In the genomic region with DNA sequence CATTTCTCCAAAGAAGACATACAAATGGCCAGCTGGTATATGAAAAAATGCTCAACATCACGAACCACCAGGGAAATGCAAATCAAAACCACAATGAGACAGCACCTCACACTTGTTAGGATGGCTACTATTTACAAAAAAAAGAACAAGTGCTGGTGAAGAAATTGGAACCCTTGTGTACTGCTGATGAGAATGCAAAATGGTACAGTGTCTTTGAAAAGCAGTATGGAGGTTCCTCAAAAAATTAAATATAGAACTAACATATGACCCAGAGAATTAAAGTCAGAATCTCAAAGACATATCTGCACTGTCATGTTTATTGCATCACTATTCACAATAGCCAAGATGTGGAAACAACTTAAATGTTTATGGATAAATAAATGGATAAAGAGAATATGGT, we compare ENCODE assay signal across 1 cellular context.
TF ChIP-seq lines count a peak whose summit lies in the region.

No MANE protein-coding gene starts in this region.

TF ChIP-seq in K562, 482 proteins besides CTCF, POLR2A, EP300 and RAD21 (continued from another document):
- TF ChIP-seq, protein P1, sequence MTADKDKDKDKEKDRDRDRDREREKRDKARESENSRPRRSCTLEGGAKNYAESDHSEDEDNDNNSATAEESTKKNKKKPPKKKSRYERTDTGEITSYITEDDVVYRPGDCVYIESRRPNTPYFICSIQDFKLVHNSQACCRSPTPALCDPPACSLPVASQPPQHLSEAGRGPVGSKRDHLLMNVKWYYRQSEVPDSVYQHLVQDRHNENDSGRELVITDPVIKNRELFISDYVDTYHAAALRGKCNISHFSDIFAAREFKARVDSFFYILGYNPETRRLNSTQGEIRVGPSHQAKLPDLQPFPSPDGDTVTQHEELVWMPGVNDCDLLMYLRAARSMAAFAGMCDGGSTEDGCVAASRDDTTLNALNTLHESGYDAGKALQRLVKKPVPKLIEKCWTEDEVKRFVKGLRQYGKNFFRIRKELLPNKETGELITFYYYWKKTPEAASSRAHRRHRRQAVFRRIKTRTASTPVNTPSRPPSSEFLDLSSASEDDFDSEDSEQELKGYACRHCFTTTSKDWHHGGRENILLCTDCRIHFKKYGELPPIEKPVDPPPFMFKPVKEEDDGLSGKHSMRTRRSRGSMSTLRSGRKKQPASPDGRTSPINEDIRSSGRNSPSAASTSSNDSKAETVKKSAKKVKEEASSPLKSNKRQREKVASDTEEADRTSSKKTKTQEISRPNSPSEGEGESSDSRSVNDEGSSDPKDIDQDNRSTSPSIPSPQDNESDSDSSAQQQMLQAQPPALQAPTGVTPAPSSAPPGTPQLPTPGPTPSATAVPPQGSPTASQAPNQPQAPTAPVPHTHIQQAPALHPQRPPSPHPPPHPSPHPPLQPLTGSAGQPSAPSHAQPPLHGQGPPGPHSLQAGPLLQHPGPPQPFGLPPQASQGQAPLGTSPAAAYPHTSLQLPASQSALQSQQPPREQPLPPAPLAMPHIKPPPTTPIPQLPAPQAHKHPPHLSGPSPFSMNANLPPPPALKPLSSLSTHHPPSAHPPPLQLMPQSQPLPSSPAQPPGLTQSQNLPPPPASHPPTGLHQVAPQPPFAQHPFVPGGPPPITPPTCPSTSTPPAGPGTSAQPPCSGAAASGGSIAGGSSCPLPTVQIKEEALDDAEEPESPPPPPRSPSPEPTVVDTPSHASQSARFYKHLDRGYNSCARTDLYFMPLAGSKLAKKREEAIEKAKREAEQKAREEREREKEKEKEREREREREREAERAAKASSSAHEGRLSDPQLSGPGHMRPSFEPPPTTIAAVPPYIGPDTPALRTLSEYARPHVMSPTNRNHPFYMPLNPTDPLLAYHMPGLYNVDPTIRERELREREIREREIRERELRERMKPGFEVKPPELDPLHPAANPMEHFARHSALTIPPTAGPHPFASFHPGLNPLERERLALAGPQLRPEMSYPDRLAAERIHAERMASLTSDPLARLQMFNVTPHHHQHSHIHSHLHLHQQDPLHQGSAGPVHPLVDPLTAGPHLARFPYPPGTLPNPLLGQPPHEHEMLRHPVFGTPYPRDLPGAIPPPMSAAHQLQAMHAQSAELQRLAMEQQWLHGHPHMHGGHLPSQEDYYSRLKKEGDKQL (CRISPR knock-in tag; IDR thresholded peaks at IDR 0.05; ENCODE audit: borderline replicate concordance) = no peak
